ENCODE assay signal across 1 cellular context in the genomic region with DNA sequence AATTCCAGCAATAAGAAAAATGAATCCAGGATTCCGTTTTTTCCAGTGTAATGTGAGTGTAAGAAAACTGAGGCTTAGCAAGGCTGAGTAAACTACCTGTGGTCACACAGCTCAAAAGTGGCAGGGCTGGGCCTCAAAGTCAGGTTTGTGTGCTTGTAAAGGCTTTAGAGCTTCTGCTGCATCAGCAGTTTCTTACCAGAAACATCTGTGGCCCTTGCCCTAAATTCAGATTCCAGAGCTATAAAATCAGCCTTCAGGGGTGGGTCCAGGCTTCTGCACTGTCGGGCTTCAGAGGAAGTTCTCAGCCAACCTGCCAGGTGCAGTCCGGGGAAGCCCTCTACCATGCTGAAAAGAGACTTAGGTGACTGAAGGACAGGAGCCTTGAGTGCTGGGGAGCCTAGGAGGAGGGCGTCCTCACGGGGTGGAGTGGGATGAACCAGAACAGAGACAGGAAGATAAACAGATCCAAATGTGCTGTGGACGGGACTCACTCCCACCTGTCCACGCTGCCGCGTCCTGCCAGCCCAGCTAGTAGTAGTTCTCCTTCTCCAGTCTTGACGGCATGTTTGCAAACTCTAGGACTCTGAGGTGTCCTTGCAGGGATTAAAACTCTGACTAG.
A peak's percentile ranks its signal among the peaks of the same experiment; 100 is the strongest.
TF ChIP-seq lines count a peak whose summit lies in the region.

No MANE protein-coding gene starts in this region.

TF ChIP-seq in H1, 55 proteins besides CTCF, POLR2A, EP300 and RAD21:
- TF ChIP-seq, protein P1, sequence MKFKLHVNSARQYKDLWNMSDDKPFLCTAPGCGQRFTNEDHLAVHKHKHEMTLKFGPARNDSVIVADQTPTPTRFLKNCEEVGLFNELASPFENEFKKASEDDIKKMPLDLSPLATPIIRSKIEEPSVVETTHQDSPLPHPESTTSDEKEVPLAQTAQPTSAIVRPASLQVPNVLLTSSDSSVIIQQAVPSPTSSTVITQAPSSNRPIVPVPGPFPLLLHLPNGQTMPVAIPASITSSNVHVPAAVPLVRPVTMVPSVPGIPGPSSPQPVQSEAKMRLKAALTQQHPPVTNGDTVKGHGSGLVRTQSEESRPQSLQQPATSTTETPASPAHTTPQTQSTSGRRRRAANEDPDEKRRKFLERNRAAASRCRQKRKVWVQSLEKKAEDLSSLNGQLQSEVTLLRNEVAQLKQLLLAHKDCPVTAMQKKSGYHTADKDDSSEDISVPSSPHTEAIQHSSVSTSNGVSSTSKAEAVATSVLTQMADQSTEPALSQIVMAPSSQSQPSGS (IDR thresholded peaks at IDR 0.05; ENCODE audit: low read length), result no peak
- peak; percentile 59; the same call in 1 of the 2 replicates for TF ChIP-seq MAFK (IDR thresholded peaks at IDR 0.05; ENCODE audit: low read depth, low read length)
